Comparison of ENCODE assay signal across 24 cellular contexts in genomic region chr14:35042632-35043031, GRCh38.
"Had no signal": no experiment of that assay in that cellular context is flagged by ENCODE, and none has a peak within 500 bp of the region (broad histone marks: within the 10 kb centered on the region; RNA-seq: fewer than 3 reads in every experiment).

No MANE protein-coding gene starts in this region.

- H3K4me3 Mint-ChIP-seq: activated CD4-positive, alpha-beta memory T cell treated with anti-CD3 and anti-CD28 coated beads, Interleukin-2, amount 10 ng/mL, durations not matched to agents 7 days and 5 days; activated CD8-positive, alpha-beta memory T cell treated with anti-CD3 and anti-CD28 coated beads, Interleukin-2, amount 10 ng/mL, durations not matched to agents 7 days and 5 days; stimulated activated memory B cell treated with anti-CD40 and anti-IgM and Interleukin-4, amounts not matched to agents 10 μg/mL and 1 μg/mL and 100 μg/mL, for 72 hours; T-cell had no signal

- H3K27me3 Mint-ChIP-seq: activated CD4-positive, alpha-beta memory T cell treated with anti-CD3 and anti-CD28 coated beads, Interleukin-2, amount 10 ng/mL, durations not matched to agents 7 days and 5 days; activated CD8-positive, alpha-beta memory T cell treated with anti-CD3 and anti-CD28 coated beads, Interleukin-2, amount 10 ng/mL, durations not matched to agents 7 days and 5 days; stimulated activated memory B cell treated with anti-CD40 and anti-IgM and Interleukin-4, amounts not matched to agents 10 μg/mL and 1 μg/mL and 100 μg/mL, for 72 hours; T-cell had no signal

- H3K36me3 ChIP-seq: ascending aorta, breast epithelium, gastroesophageal sphincter, heart left ventricle, left ventricle myocardium inferior, ovary had no signal

- H3K27ac ChIP-seq: ascending aorta, breast epithelium, gastroesophageal sphincter, heart left ventricle, left ventricle myocardium inferior, ovary had no signal

- H3K27me3 ChIP-seq: ascending aorta, breast epithelium, gastroesophageal sphincter, heart left ventricle, ovary had no signal

- H3K27ac Mint-ChIP-seq: activated CD4-positive, alpha-beta memory T cell treated with anti-CD3 and anti-CD28 coated beads, Interleukin-2, amount 10 ng/mL, durations not matched to agents 7 days and 5 days; activated CD8-positive, alpha-beta memory T cell treated with anti-CD3 and anti-CD28 coated beads, Interleukin-2, amount 10 ng/mL, durations not matched to agents 7 days and 5 days; activated T-helper 2 cell treated with anti-CD3 and anti-CD28 coated beads, Interferon-gamma antibody, Interleukin-2, Interleukin-4, amounts not matched to agents 10 μg/mL and 5 μg/mL and 100 μg/mL, durations not matched to agents 14 hours and 24 hours and 36 hours; stimulated activated memory B cell treated with anti-CD40 and anti-IgM and Interleukin-4, amounts not matched to agents 10 μg/mL and 1 μg/mL and 100 μg/mL, for 72 hours; T-cell had no signal

- H3K9me3 Mint-ChIP-seq: activated CD4-positive, alpha-beta memory T cell treated with anti-CD3 and anti-CD28 coated beads, Interleukin-2, amount 10 ng/mL, durations not matched to agents 7 days and 5 days; activated T-helper 2 cell treated with anti-CD3 and anti-CD28 coated beads, Interferon-gamma antibody, Interleukin-2, Interleukin-4, amounts not matched to agents 10 μg/mL and 5 μg/mL and 100 μg/mL, durations not matched to agents 14 hours and 24 hours and 36 hours; stimulated activated memory B cell treated with anti-CD40 and anti-IgM and Interleukin-4, amounts not matched to agents 10 μg/mL and 1 μg/mL and 100 μg/mL, for 72 hours; T-cell had no signal

- H3K9me3 ChIP-seq: ascending aorta, breast epithelium, gastroesophageal sphincter, heart left ventricle, left ventricle myocardium inferior, ovary had no signal

- DNase-seq: activated CD4-positive, alpha-beta memory T cell treated with anti-CD3 and anti-CD28 coated beads, Interleukin-2, amount 10 ng/mL, durations not matched to agents 7 days and 5 days; activated CD4-positive, alpha-beta T cell treated with anti-CD3 and anti-CD28 coated beads for 48 hours; activated CD4-positive, CD25-positive, alpha-beta regulatory T cell; activated CD8-positive, alpha-beta memory T cell treated with anti-CD3 and anti-CD28 coated beads, Interleukin-2, amount 10 ng/mL, durations not matched to agents 7 days and 5 days; activated naive CD4-positive, alpha-beta T cell treated with Interleukin-2 at 50 U/mL for 16 hours; activated T-cell treated with anti-CD3 and anti-CD28 coated beads, Interleukin-2, amount 50 U/mL, for 1 hour; cerebellar nuclear complex; cortex of kidney; effector CD4-positive, alpha-beta T cell; heart left ventricle; kidney glomerular epithelial cell; left ventricle myocardium inferior; ovary; stimulated activated CD4-positive, alpha-beta T cell treated with anti-CD3 and anti-CD28 coated beads, Interleukin-4, amount 100 ng/mL, for 4 hours; T-cell; T1000 had no signal

- ATAC-seq: activated CD8-positive, alpha-beta memory T cell treated with anti-CD3 and anti-CD28 coated beads, Interleukin-2, amount 10 ng/mL, durations not matched to agents 7 days and 5 days; esophagus mucosa; gastroesophageal sphincter; heart left ventricle; sciatic nerve; SK-N-SH treated with all-trans-retinoic acid at 6 μM for 48 hours; stimulated activated memory B cell treated with anti-CD40 and anti-IgM and Interleukin-4, amounts not matched to agents 10 μg/mL and 1 μg/mL and 100 μg/mL, for 72 hours; T-cell had no signal

- H3K4me3 ChIP-seq: ascending aorta, breast epithelium, gastroesophageal sphincter, heart left ventricle, left ventricle myocardium inferior, ovary had no signal

- H3K36me3 Mint-ChIP-seq: stimulated activated memory B cell treated with anti-CD40 and anti-IgM and Interleukin-4, amounts not matched to agents 10 μg/mL and 1 μg/mL and 100 μg/mL, for 72 hours had no signal
